Comparison of ENCODE assay signal across 13 cellular contexts in genomic region chr14:59313063-59314018, GRCh38.
DNase-seq lines count a peak whose midpoint lies in the region; ATAC-seq, FAIRE-seq and TF ChIP-seq lines count a peak whose summit lies in the region.
"Had no signal": no experiment of that assay in that cellular context is flagged by ENCODE, and none has a peak within 500 bp of the region (broad histone marks: within the 10 kb centered on the region; RNA-seq: fewer than 3 reads in every experiment).

No MANE protein-coding gene starts in this region.

- H2AFZ ChIP-seq in GM12878 (ENCODE audit: control insufficient read depth, low read depth, low read length), result no peak overlapping the region

- WGBS in GM12878 (ENCODE audit: insufficient coverage, insufficient replicate concordance, low lambda C conversion rate, missing lambda C conversion rate), result 62% methylated on average over 4 of the region's 4 CpGs

- CTCF ChIA-PET in GM12878 (lab: Yijun Ruan, JAX), result interaction anchor here (0.6 to 2.2 kb wide), 11 partner anchors 12 to 189 kb away, joined by 3 to 10 read pairs (median 3); no protein-coding TSS in a partner anchor

- no peak for TF ChIP-seq CTCF in GM12878 (IDR thresholded peaks at IDR 0.05 in 2 of 3, conservative IDR thresholded peaks at IDR 0.05 in 1 of 3; ENCODE audit: control insufficient read depth in 2 of 3, extremely low read depth in 1 of 3, insufficient read depth in 1 of 3, low read depth in 3 of 3, low read length in 3 of 3)
- TF ChIP-seq CTCF in uterus (IDR thresholded peaks at IDR 0.05), result no peak

- no TSS peak for BruUV-seq in GM12878 (replicated peaks; lab: Mats Ljungman, UMichigan)

- H3K27ac ChIP-seq in GM12878 (ENCODE audit: control insufficient read depth, insufficient read depth), result peak overlapping the region; percentile 14; the same call in 1 of the 2 replicates
- peak overlapping the region; percentile 26 to 71 for H3K27ac ChIP-seq in uterus

- no peaks in the 10 kb centered on the region for H3K79me2 ChIP-seq in GM12878 (ENCODE audit: control insufficient read depth, insufficient read depth, low read length)

- peaks cover 8% of the 10 kb centered on the region for H3K4me1 Mint-ChIP-seq in T-helper 2 cell treated with Interferon-gamma antibody and Interleukin-4, amounts not matched to agents 5 μg/mL and 100 μg/mL, for 36 hours (ENCODE audit: low read depth)

- no peaks in the 10 kb centered on the region for H3K9me3 Mint-ChIP-seq in T-helper 2 cell treated with Interferon-gamma antibody and Interleukin-4, amounts not matched to agents 5 μg/mL and 100 μg/mL, for 36 hours
- H3K9me3 Mint-ChIP-seq: activated CD4-positive, alpha-beta memory T cell treated with anti-CD3 and anti-CD28 coated beads for 36 hours; activated naive CD8-positive, alpha-beta T cell treated with anti-CD3 and anti-CD28 coated beads, Interleukin-2, amount 10 ng/mL, durations not matched to agents 7 days and 5 days; naive thymus-derived CD8-positive, alpha-beta T cell had no signal

- DNase-seq in GM12878 (ENCODE audit: low read depth, low spot score), result peak; percentile 60
- no peak for DNase-seq in uterus
- no peak for DNase-seq in NCI-H82 treated with DMSO at 0.1 percent for 48 hours (lab: John Stamatoyannopoulos, UW; ENCODE audit: unreplicated experiment)
- no peak for DNase-seq in T-helper 2 cell treated with Interferon-gamma antibody and Interleukin-4, amounts not matched to agents 5 μg/mL and 100 μg/mL, for 36 hours (ENCODE audit: low spot score)
- DNase-seq in SKM-1 (lab: John Stamatoyannopoulos, UW; ENCODE audit: unreplicated experiment), result no peak
- DNase-seq: activated CD4-positive, alpha-beta memory T cell treated with anti-CD3 and anti-CD28 coated beads for 36 hours; activated naive CD8-positive, alpha-beta T cell treated with anti-CD3 and anti-CD28 coated beads, Interleukin-2, amount 10 ng/mL, durations not matched to agents 7 days and 5 days; naive thymus-derived CD8-positive, alpha-beta T cell had no signal

- no peak for TF ChIP-seq EP300 in GM12878 (IDR thresholded peaks at IDR 0.05; ENCODE audit: borderline replicate concordance in 1 of 2, control insufficient read depth in 1 of 2, low read depth in 2 of 2, low read length in 2 of 2)

- POLR2A ChIA-PET in GM12878 (lab: Charles Lee), result interaction anchor here (1.0 to 1.2 kb wide), 2 partner anchors 9 to 100 kb away, joined by 3 read pairs; no protein-coding TSS in a partner anchor

- no peak for TF ChIP-seq RAD21 in GM12878 (IDR thresholded peaks at IDR 0.05; ENCODE audit: insufficient read depth, low read depth, low read length)

- RAD21 ChIA-PET in GM12878 (lab: Charles Lee; ENCODE audit: unreplicated experiment), result interaction anchor here (0.7 to 3.9 kb wide), 10 partner anchors 13 to 188 kb away, joined by 3 to 18 read pairs (median 4); partner anchors contain the start of gene DAAM1

- H3K27me3 Mint-ChIP-seq in T-helper 2 cell treated with Interferon-gamma antibody and Interleukin-4, amounts not matched to agents 5 μg/mL and 100 μg/mL, for 36 hours (ENCODE audit: low read depth), result peaks cover 2% of the 10 kb centered on the region
- H3K27me3 Mint-ChIP-seq: activated CD4-positive, alpha-beta memory T cell treated with anti-CD3 and anti-CD28 coated beads for 36 hours; activated naive CD8-positive, alpha-beta T cell treated with anti-CD3 and anti-CD28 coated beads, Interleukin-2, amount 10 ng/mL, durations not matched to agents 7 days and 5 days; naive thymus-derived CD8-positive, alpha-beta T cell had no signal

- H3K4me3 ChIP-seq in GM12878 (no peak overlapping the region), uterus (no peak overlapping the region)

- no peak overlapping the region for H3K27ac Mint-ChIP-seq in T-helper 2 cell treated with Interferon-gamma antibody and Interleukin-4, amounts not matched to agents 5 μg/mL and 100 μg/mL, for 36 hours
- H3K27ac Mint-ChIP-seq: activated CD4-positive, alpha-beta memory T cell treated with anti-CD3 and anti-CD28 coated beads for 36 hours; activated naive CD8-positive, alpha-beta T cell treated with anti-CD3 and anti-CD28 coated beads, Interleukin-2, amount 10 ng/mL, durations not matched to agents 7 days and 5 days; naive thymus-derived CD8-positive, alpha-beta T cell had no signal

- H3K36me3 ChIP-seq in GM12878 (ENCODE audit: control insufficient read depth in 2 of 2, insufficient read depth in 2 of 2, low read length in 1 of 2) (no peaks in the 10 kb centered on the region), uterus (no peaks in the 10 kb centered on the region)

- H3K27me3 ChIP-seq in GM12878 (replicated peaks in 1 of 2; ENCODE audit: control insufficient read depth in 2 of 2, insufficient read depth in 2 of 2, low read length in 1 of 2), result no peaks in the 10 kb centered on the region
- H3K27me3 ChIP-seq in uterus, result no peaks in the 10 kb centered on the region

- ATAC-seq in GM19397 (IDR thresholded peaks at IDR 0.05; ENCODE audit: unreplicated experiment) (peak; percentile 59), HG02938 (IDR thresholded peaks at IDR 0.05; ENCODE audit: unreplicated experiment) (peak; percentile 42), GM12878 (peak; percentile 80)
- ATAC-seq: naive thymus-derived CD8-positive, alpha-beta T cell; SK-N-SH treated with all-trans-retinoic acid at 6 μM for 48 hours had no signal

- H3K4me1 ChIP-seq in GM12878 (ENCODE audit: control insufficient read depth, insufficient read depth, low read length), result peaks cover 3% of the 10 kb centered on the region; the same call in 1 of the 2 replicates
- H3K4me1 ChIP-seq in uterus, result peaks cover 0 to 2% of the 10 kb centered on the region in 2 donors

- in situ Hi-C loops in GM12878 (cut with MboI), result no loop called here

- SMC1A ChIA-PET in GM12878 (lab: Charles Lee; ENCODE audit: uncharacterized antibody, unreplicated experiment), result interaction anchor here (0.8 to 2.5 kb wide), 14 partner anchors 9 to 171 kb away, joined by 3 to 17 read pairs (median 4); partner anchors contain the start of gene DAAM1

- TF ChIP-seq POLR2A in GM12878 (IDR thresholded peaks at IDR 0.05; ENCODE audit: low read depth, low read length) (no peak), uterus (IDR thresholded peaks at IDR 0.05) (no peak)

- intact Hi-C loops in GM12878 (cut with micrococcal nuclease; ENCODE audit: unreplicated experiment) (no loop called here), uterus (cut with DNase I; ENCODE audit: low total_unique reads) (no loop called here)

- no peak overlapping the region for H3K9ac ChIP-seq in GM12878 (ENCODE audit: control insufficient read depth, insufficient read depth, low read length)

- FAIRE-seq in GM12878 (lab: Jason Lieb, UNC), result no peak
- FAIRE-seq: endometrium, H54 had no signal

- no peaks in the 10 kb centered on the region for H3K9me3 ChIP-seq in GM12878 (replicated peaks; ENCODE audit: control insufficient read depth, insufficient read depth, low read length)
- no peaks in the 10 kb centered on the region for H3K9me3 ChIP-seq in uterus

- no peak overlapping the region for H3K4me3 Mint-ChIP-seq in T-helper 2 cell treated with Interferon-gamma antibody and Interleukin-4, amounts not matched to agents 5 μg/mL and 100 μg/mL, for 36 hours
- H3K4me3 Mint-ChIP-seq: activated CD4-positive, alpha-beta memory T cell treated with anti-CD3 and anti-CD28 coated beads for 36 hours; activated naive CD8-positive, alpha-beta T cell treated with anti-CD3 and anti-CD28 coated beads, Interleukin-2, amount 10 ng/mL, durations not matched to agents 7 days and 5 days; naive thymus-derived CD8-positive, alpha-beta T cell had no signal

- no peaks in the 10 kb centered on the region for H3K36me3 Mint-ChIP-seq in T-helper 2 cell treated with Interferon-gamma antibody and Interleukin-4, amounts not matched to agents 5 μg/mL and 100 μg/mL, for 36 hours (ENCODE audit: low read depth)

- H3K4me2 ChIP-seq in GM12878 (ENCODE audit: control insufficient read depth, insufficient read depth), result no peak overlapping the region; the same call in 1 of the 2 replicates

- H4K20me1 ChIP-seq in GM12878 (ENCODE audit: control insufficient read depth, insufficient read depth), result no peaks in the 10 kb centered on the region

TF ChIP-seq in GM12878, 131 proteins besides CTCF, POLR2A, EP300 and RAD21 (continues in another document):
- TF ChIP-seq MTA2 (IDR thresholded peaks at IDR 0.05; ENCODE audit: low read depth) (peak; percentile 20; the same call in 1 of the 2 replicates), NFXL1 (IDR thresholded peaks at IDR 0.05; ENCODE audit: borderline replicate concordance) (no peak), MEF2A (IDR thresholded peaks at IDR 0.05; ENCODE audit: insufficient read depth, low read depth, low read length) (no peak), MEF2B (IDR thresholded peaks at IDR 0.05; ENCODE audit: partially characterized antibody, poor library complexity, severe bottlenecking) (peak; percentile 85)
- TF ChIP-seq, protein P1, sequence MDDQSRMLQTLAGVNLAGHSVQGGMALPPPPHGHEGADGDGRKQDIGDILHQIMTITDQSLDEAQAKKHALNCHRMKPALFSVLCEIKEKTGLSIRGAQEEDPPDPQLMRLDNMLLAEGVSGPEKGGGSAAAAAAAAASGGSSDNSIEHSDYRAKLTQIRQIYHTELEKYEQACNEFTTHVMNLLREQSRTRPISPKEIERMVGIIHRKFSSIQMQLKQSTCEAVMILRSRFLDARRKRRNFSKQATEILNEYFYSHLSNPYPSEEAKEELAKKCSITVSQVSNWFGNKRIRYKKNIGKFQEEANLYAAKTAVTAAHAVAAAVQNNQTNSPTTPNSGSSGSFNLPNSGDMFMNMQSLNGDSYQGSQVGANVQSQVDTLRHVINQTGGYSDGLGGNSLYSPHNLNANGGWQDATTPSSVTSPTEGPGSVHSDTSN (IDR thresholded peaks at IDR 0.05; ENCODE audit: insufficient replicate concordance, low read depth, low read length), result no peak
